ENCODE assay signal across 1 cellular context in genomic region chr1:23020731-23021130, GRCh38.
TF ChIP-seq lines count a peak whose summit lies in the region.

No MANE protein-coding gene starts in this region.

TF ChIP-seq in GM23338, 12 proteins besides CTCF, POLR2A, EP300 and RAD21 (continued from another document):
- no peak for TF ChIP-seq ZNF462 (CRISPR knock-in tag; IDR thresholded peaks at IDR 0.05)
